ENCODE assay signal across 8 cellular contexts in the genomic region with DNA sequence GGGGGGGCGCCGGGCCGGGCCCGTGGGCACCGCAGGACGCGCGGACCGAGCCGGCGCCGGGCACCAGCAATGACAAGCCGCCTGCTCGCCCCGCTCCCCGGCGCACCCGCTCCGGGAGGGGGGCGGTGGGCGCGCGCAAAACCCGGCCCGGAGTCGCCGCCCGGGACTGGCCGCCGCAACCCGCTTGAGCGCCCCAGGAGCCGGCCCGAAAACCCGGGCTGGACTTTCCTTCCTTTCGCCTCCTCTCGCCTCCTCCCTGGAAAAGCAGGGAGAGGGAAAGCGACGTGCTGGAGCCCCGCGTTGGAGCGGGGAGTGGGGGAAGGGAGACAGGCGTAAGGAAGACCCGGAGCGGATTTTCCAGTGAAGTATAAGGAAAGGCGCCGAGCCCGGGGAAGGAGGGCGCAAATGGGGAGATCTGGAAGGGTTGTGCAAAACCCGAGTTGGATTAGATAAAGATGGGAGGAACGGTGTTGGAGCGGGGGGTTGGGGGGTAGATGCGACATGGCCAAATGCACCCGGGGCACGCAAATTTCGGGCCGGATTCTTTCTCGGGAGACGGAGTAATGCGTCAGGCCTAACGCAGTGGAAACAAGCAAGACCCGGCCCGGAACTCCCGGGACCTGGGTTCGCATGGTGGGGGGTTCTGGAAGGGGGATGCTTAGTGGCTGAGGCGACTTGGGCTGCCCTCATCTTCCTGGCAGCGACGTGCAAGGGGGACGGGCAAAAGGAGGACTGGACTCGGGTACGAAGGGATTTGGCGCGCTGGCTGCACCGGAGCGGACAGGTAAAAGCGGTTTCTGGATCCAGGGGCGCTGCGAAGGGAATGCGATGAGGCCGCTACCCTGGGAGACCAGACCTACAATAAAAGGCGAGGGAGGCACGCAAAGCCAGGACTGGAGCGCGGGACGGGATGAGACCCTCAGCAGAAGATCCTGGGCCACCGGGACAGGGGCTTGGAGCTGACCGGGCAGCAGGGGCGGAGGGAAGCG. TPM values are rescaled to one million over a fixed set of nuclear protein-coding genes. Genes with fewer than 3 reads are reported as not detected.
DNase-seq lines count a peak whose midpoint lies in the region; TF ChIP-seq lines count a peak whose summit lies in the region.
"Not testable (repeated sequence)": the region's sequence is repeated elsewhere in the genome, so short reads cannot be mapped to it uniquely, and the experiment has no call there.

No MANE protein-coding gene starts in this region.

- not testable (repeated sequence) for H3K4me1 ChIP-seq in Karpas-422 (ENCODE audit: low read length); OCI-LY7 (ENCODE audit: insufficient read depth, low read length, poor library complexity, severe bottlenecking); iPS-20b (ENCODE audit: insufficient read depth, low read length)
- peaks cover 14% of the 10 kb centered on the region for H3K4me1 ChIP-seq in thymus (ENCODE audit: control insufficient read depth, insufficient read depth, low read length)

- H3K27me3 ChIP-seq in Karpas-422 (ENCODE audit: low read length); thymus (ENCODE audit: control insufficient read depth, insufficient read depth): not testable (repeated sequence)
- H3K27me3 ChIP-seq in iPS-20b (ENCODE audit: insufficient read depth, low read length) = peaks cover 16% of the 10 kb centered on the region; the same call in 1 of the 2 replicates

- intact Hi-C loops in OCI-LY7 (cut with micrococcal nuclease; ENCODE audit: unreplicated experiment) = loop anchor here (10.0 kb wide), 1 partner anchor 278 kb away; no protein-coding TSS in a partner anchor

- not testable (repeated sequence) for H3K79me2 ChIP-seq in Karpas-422 (ENCODE audit: low read length); OCI-LY7 (ENCODE audit: insufficient read depth, low read depth, low read length)

- H3K4me2 ChIP-seq in Karpas-422 (ENCODE audit: low read depth, low read length, poor library complexity, severe bottlenecking) = not testable (repeated sequence)
- peak overlapping the region; percentile 63 for H3K4me2 ChIP-seq in OCI-LY7 (ENCODE audit: low read length)

- not testable (repeated sequence) for H3K9me2 ChIP-seq in Karpas-422 (replicated peaks; ENCODE audit: insufficient read depth, low read length); OCI-LY7 (ENCODE audit: insufficient read depth, low read length)

- not testable (repeated sequence) for H3K9me3 ChIP-seq in Karpas-422 (ENCODE audit: low read length); OCI-LY7 (ENCODE audit: low read length); iPS-20b (ENCODE audit: insufficient read depth, low read depth, low read length); thymus (ENCODE audit: control insufficient read depth)

- not testable (repeated sequence) for BruUV-seq in OCI-LY7 (replicated peaks; lab: Mats Ljungman, UMichigan)

- H3K4me3 ChIP-seq in Karpas-422 (ENCODE audit: low read length) = not testable (repeated sequence)
- H3K4me3 ChIP-seq in OCI-LY7 (ENCODE audit: low read depth, low read length, poor library complexity, severe bottlenecking) (peak overlapping the region; percentile 68), iPS-20b (ENCODE audit: low read length) (peak overlapping the region; percentile 78), thymus (ENCODE audit: low read length) (peak overlapping the region; percentile 55)

- POLR2A ChIA-PET in OCI-LY7 (lab: Charles Lee) = not testable (repeated sequence)

- CTCF ChIA-PET in OCI-LY7 (lab: Charles Lee; ENCODE audit: unreplicated experiment) = not testable (repeated sequence)

- H3K36me3 ChIP-seq in Karpas-422 (ENCODE audit: insufficient read depth, low read length); OCI-LY7 (ENCODE audit: insufficient read depth, low read length); iPS-20b (ENCODE audit: insufficient read depth, low read depth, low read length); thymus (ENCODE audit: control insufficient read depth, insufficient read depth): not testable (repeated sequence)

- DNase-seq in Daoy (ENCODE audit: low read depth) (peak; percentile 91), Karpas-422 (peak; percentile 82), OCI-LY7 (ENCODE audit: low spot score) (peak; percentile 90), putamen (ENCODE audit: low spot score) (peak; percentile 95)
- peak; percentile 55 to 69 for DNase-seq in activated CD8-positive, alpha-beta memory T cell treated with anti-CD3 and anti-CD28 coated beads for 1 hour (ENCODE audit: extremely low read depth in 1 of 2, low read depth in 1 of 2)

- H3K27ac ChIP-seq in Karpas-422 (ENCODE audit: low read length) = not testable (repeated sequence)
- H3K27ac ChIP-seq in OCI-LY7 (ENCODE audit: low read depth, low read length, poor library complexity, severe bottlenecking) (peak overlapping the region; percentile 53), cingulate gyrus (ENCODE audit: low read depth, low read length) (peak overlapping the region; percentile 54), iPS-20b (ENCODE audit: low read length) (peak overlapping the region; percentile 91), thymus (ENCODE audit: low read depth) (peak overlapping the region; percentile 64)

- not testable (repeated sequence) for TF ChIP-seq CTCF in OCI-LY7 (conservative IDR thresholded peaks at IDR 0.05; ENCODE audit: low read length)

- WGBS in thymus = under 1% methylated on average over 89 of the region's 89 CpGs

- not testable (repeated sequence) for H3K9ac ChIP-seq in Karpas-422 (ENCODE audit: low read length)
- peak overlapping the region; percentile 92 for H3K9ac ChIP-seq in iPS-20b (ENCODE audit: low read depth, low read length)

- H2AFZ ChIP-seq in Karpas-422 (ENCODE audit: low read length) = not testable (repeated sequence)
- peak overlapping the region; percentile 66 for H2AFZ ChIP-seq in OCI-LY7 (ENCODE audit: low read length)

- not testable (repeated sequence) for H4K20me1 ChIP-seq in Karpas-422 (ENCODE audit: insufficient read depth, low read depth, low read length); OCI-LY7 (ENCODE audit: insufficient read depth, low read length)

RNA-seq across cellular contexts. Expression of gene ADGRL1, which starts 1.1 kb away (rescaled TPM):
- 2.3 and 5.8 TPM in 2 replicates for total RNA-seq in Daoy (2014; rRNA removed; shearing (Covaris generic))
- 0.40 and 1.2 TPM in 2 replicates for total RNA-seq in Karpas-422 (2014; rRNA removed; shearing (Covaris generic); ENCODE audit: low replicate concordance)
- 2.6 and 5.0 TPM in 2 replicates for total RNA-seq in OCI-LY7 (2014; rRNA removed; shearing (Covaris generic))
- total RNA-seq in OCI-LY7 (2022) = 8.1 and 8.2 TPM in 2 replicates
- 8.4 TPM for polyA plus RNA-seq in thymus
